In genomic region chr13:107025991-107026390, GRCh38 we compare ENCODE assay signal across 13 cellular contexts.
DNase-seq lines count a peak whose midpoint lies in the region; ATAC-seq and TF ChIP-seq lines count a peak whose summit lies in the region.
"Had no signal": no experiment of that assay in that cellular context is flagged by ENCODE, and none has a peak within 500 bp of the region (broad histone marks: within the 10 kb centered on the region; RNA-seq: fewer than 3 reads in every experiment).

No MANE protein-coding gene starts in this region.

- no peaks in the 10 kb centered on the region for H3K27me3 ChIP-seq in Karpas-422 (ENCODE audit: low read length)

- peaks cover 24% of the 10 kb centered on the region for H3K9me3 ChIP-seq in Karpas-422 (ENCODE audit: low read length)
- H3K9me3 ChIP-seq: psoas muscle had no signal

- no peaks in the 10 kb centered on the region for H3K9me2 ChIP-seq in Karpas-422 (replicated peaks; ENCODE audit: insufficient read depth, low read length)

- POLR2A ChIA-PET in RWPE1 (lab: Yijun Ruan, JAX; ENCODE audit: low non-redundant PET), result no interaction called here

- H3K4me3 ChIP-seq in AG10803 (ENCODE audit: low read length), result no peak overlapping the region
- no peak overlapping the region for H3K4me3 ChIP-seq in fibroblast of pulmonary artery (replicated peaks; ENCODE audit: low read depth, low read length)
- no peak overlapping the region for H3K4me3 ChIP-seq in Karpas-422 (ENCODE audit: low read length)
- H3K4me3 ChIP-seq: psoas muscle, SK-N-MC had no signal

- H2AFZ ChIP-seq in Karpas-422 (ENCODE audit: low read length), result no peak overlapping the region

- no peaks in the 10 kb centered on the region for H4K20me1 ChIP-seq in Karpas-422 (ENCODE audit: insufficient read depth, low read depth, low read length)

- no peak for ATAC-seq in HG03520 (IDR thresholded peaks at IDR 0.05; ENCODE audit: unreplicated experiment)
- no peak for ATAC-seq in HG03457 (IDR thresholded peaks at IDR 0.05; ENCODE audit: unreplicated experiment)

- no peak overlapping the region for H3K9ac ChIP-seq in Karpas-422 (ENCODE audit: low read length)

- CTCF ChIA-PET in RWPE1 (lab: Yijun Ruan, JAX), result no interaction called here

- H3K4me1 ChIP-seq in Karpas-422 (ENCODE audit: low read length), result no peaks in the 10 kb centered on the region
- H3K4me1 ChIP-seq: psoas muscle had no signal

- TF ChIP-seq CTCF in AG10803 (conservative IDR thresholded peaks at IDR 0.05; ENCODE audit: low read length) (no peak), RWPE1 (conservative IDR thresholded peaks at IDR 0.05; ENCODE audit: low read depth) (no peak), fibroblast of pulmonary artery (IDR thresholded peaks at IDR 0.05; ENCODE audit: low read length, missing control alignments) (no peak)

- DNase-seq in AG10803 (ENCODE audit: low read depth) (peak; percentile 54), RWPE1 (ENCODE audit: low spot score) (peak; percentile 2), fibroblast of pulmonary artery (ENCODE audit: low read depth) (peak; percentile 20), mucosa of gallbladder (ENCODE audit: low spot score) (peak; percentile 39), NCI-H1417 (lab: John Stamatoyannopoulos, UW) (no peak), Karpas-422 (no peak)
- DNase-seq: DMS153, MV-4-11, NCI-H82 had no signal

- H3K4me2 ChIP-seq in Karpas-422 (ENCODE audit: low read depth, low read length, poor library complexity, severe bottlenecking), result no peak overlapping the region

- no peaks in the 10 kb centered on the region for H3K36me3 ChIP-seq in Karpas-422 (ENCODE audit: insufficient read depth, low read length)

- H3K27ac ChIP-seq in RWPE1 (no peak overlapping the region), Karpas-422 (ENCODE audit: low read length) (no peak overlapping the region)
- H3K27ac ChIP-seq: psoas muscle, SK-N-MC had no signal

- H3K79me2 ChIP-seq in Karpas-422 (ENCODE audit: low read length), result no peaks in the 10 kb centered on the region

Comparison
In these comparisons a context has a peak if more than half of its experiments do, and no peak if none do; other contexts are left out.
1. DNase-seq: peak in AG10803 (single experiment), RWPE1 (single experiment), fibroblast of pulmonary artery (single experiment) and mucosa of gallbladder (single experiment); none in NCI-H1417 (0 of 3) and Karpas-422 (single experiment).